9 cellular contexts compared by ENCODE assay signal in the genomic region with DNA sequence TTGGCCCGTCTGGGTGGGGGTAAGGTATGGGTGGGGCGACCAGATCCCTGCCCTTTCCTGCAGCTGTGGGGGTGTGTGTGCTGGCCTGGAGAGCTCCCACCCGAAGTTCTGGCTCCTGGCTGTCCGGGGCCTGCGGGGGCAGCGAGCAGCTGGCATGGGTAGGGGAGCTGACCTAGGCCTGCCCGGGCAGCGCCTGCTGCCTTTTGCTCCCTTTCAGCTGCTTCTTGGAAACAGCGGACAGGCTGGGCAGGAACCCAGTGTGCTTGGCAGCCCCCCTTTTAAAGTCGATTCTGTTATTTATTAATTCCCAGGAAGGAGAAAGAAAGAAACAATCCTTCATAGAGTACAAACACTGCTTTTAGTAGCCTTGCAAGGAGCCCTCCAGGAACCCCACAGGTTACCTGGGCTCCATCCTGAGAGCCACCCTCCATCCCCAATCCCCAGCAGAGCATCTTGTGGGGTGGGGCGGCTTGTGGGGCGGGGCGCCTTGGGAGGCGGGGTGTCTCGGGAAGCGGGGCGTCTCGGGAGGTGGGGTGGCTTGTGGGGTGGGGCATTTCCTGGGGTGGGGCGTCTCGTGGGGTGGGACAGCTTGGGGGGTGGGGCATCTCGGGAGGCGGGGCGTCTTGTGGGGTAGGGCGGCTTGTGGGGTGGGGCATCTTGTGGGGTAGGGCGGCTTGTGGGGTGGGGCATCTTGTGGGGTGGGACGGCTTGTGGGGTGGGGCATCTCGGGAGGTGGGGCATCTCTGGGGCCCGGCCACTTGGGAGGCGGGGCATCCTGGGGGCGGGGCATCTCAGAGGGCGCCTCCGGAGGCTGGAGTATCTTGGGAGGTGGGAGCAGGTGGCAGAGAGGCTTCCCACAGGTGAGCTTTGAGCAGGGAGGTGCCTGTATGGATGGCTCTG. TPM values are rescaled to one million over a fixed set of nuclear protein-coding genes. Genes with fewer than 3 reads are reported as not detected.
DNase-seq lines count a peak whose midpoint lies in the region; ATAC-seq and TF ChIP-seq lines count a peak whose summit lies in the region.
"Had no signal": no experiment of that assay in that cellular context is flagged by ENCODE, and none has a peak within 500 bp of the region (broad histone marks: within the 10 kb centered on the region; RNA-seq: fewer than 3 reads in every experiment).

No MANE protein-coding gene starts in this region.

- no peak for TF ChIP-seq POLR2A in gastroesophageal sphincter (IDR thresholded peaks at IDR 0.05)

- in situ Hi-C loops in GM13976 (cut with MboI; ENCODE audit: low sequenced_read_pairs, unreplicated experiment) (no loop called here), SK-MEL-5 (cut with HindIII; ENCODE audit: low pct_unique_long_range_greater_than_20kb, low sequenced_read_pairs) (no loop called here)

- no CpG with 5 or more reads among the region's 32 CpGs for WGBS in gastroesophageal sphincter (ENCODE audit: low coverage in 1 of 2), 2 donors

- peaks cover 0 to 5% of the 10 kb centered on the region in 2 donors for H3K36me3 ChIP-seq in gastroesophageal sphincter

- ATAC-seq in gastroesophageal sphincter (no peak), GM21423 (IDR thresholded peaks at IDR 0.05; ENCODE audit: unreplicated experiment) (no peak), GM19397 (IDR thresholded peaks at IDR 0.05; ENCODE audit: unreplicated experiment) (no peak), HG02852 (IDR thresholded peaks at IDR 0.05; ENCODE audit: unreplicated experiment) (no peak), GM19035 (IDR thresholded peaks at IDR 0.05; ENCODE audit: unreplicated experiment) (no peak)

- TF ChIP-seq CTCF in GM13976 (IDR thresholded peaks at IDR 0.05; ENCODE audit: borderline replicate concordance, control extremely low read depth, extremely low read depth, insufficient read depth, missing control alignments) = no peak
- TF ChIP-seq CTCF in gastroesophageal sphincter (IDR thresholded peaks at IDR 0.05) = no peak

- H3K4me3 ChIP-seq in gastroesophageal sphincter = peak overlapping the region in 1 of 2 donors; percentile 9
- no peak overlapping the region for H3K4me3 ChIP-seq in skin epidermis

- H3K27ac ChIP-seq in gastroesophageal sphincter (peak overlapping the region; percentile 79 to 100 (median 100)), skin epidermis (peak overlapping the region in 18 of 21 experiments; percentile 19 to 100 (median 87))

- no peaks in the 10 kb centered on the region for H3K27me3 ChIP-seq in gastroesophageal sphincter

- peaks cover 26 to 100% (median 96%) of the 10 kb centered on the region in 3 donors for H3K4me1 ChIP-seq in gastroesophageal sphincter

- DNase-seq in GM13976 (ENCODE audit: low spot score) (peak; percentile 89), SK-MEL-5 (ENCODE audit: low read depth, low spot score) (peak; percentile 57)
- DNase-seq: RPMI8226 had no signal

- no peaks in the 10 kb centered on the region for H3K9me3 ChIP-seq in gastroesophageal sphincter

- TF ChIP-seq EP300 in gastroesophageal sphincter (IDR thresholded peaks at IDR 0.05) = no peak

RNA-seq across cellular contexts. Expression of gene CD81, which starts 7.0 kb away (rescaled TPM):
- 132 and 150 TPM in 2 replicates for total RNA-seq in SK-MEL-5 (2014; rRNA removed; shearing (Covaris generic))
- 585 and 623 TPM in 2 replicates for polyA plus RNA-seq in SK-MEL-5 (2015; cell fraction: cytosol; rRNA removed)
- polyA plus RNA-seq in SK-MEL-5 (2015; cell fraction: nucleus; rRNA removed) = 105 and 116 TPM in 2 replicates
- 100 to 1,000 TPM; 327 to 576 (median 541) TPM for total RNA-seq in gastroesophageal sphincter

RNA-seq across cellular contexts. Expression of gene TSSC4, which starts 16.5 kb away (rescaled TPM):
- 36.5 and 43.3 TPM in 2 replicates for total RNA-seq in SK-MEL-5 (2014; rRNA removed; shearing (Covaris generic))
- 28.3 and 28.6 TPM in 2 replicates for polyA plus RNA-seq in SK-MEL-5 (2015; cell fraction: cytosol; rRNA removed)
- polyA plus RNA-seq in SK-MEL-5 (2015; cell fraction: nucleus; rRNA removed) = 41.5 and 46.6 TPM in 2 replicates
- total RNA-seq in gastroesophageal sphincter = 10 to 100 TPM; 54.8 to 70.2 (median 66.3) TPM
